21 cellular contexts compared by ENCODE assay signal in genomic region chr13:113979791-113980471, GRCh38. TPM values are rescaled to one million over a fixed set of nuclear protein-coding genes. Genes with fewer than 3 reads are reported as not detected.
DNase-seq lines count a peak whose midpoint lies in the region; ATAC-seq, FAIRE-seq and TF ChIP-seq lines count a peak whose summit lies in the region.
"Had no signal": no experiment of that assay in that cellular context is flagged by ENCODE, and none has a peak within 500 bp of the region (broad histone marks: within the 10 kb centered on the region; RNA-seq: fewer than 3 reads in every experiment).

No MANE protein-coding gene starts in this region.

- SMC1A ChIA-PET in GM12878 (lab: Charles Lee; ENCODE audit: uncharacterized antibody, unreplicated experiment): no interaction called here

- H3K9ac ChIP-seq in GM12878 (ENCODE audit: control insufficient read depth, insufficient read depth, low read length): no peak overlapping the region
- H3K9ac ChIP-seq: parathyroid adenoma had no signal

- H3K9me3 Mint-ChIP-seq in activated naive CD8-positive, alpha-beta T cell (ENCODE audit: low read depth): no peaks in the 10 kb centered on the region
- H3K9me3 Mint-ChIP-seq in activated naive CD8-positive, alpha-beta T cell treated with anti-CD3 and anti-CD28 coated beads, Interleukin-2, amount 50 U/mL, for 24 hours: no peaks in the 10 kb centered on the region
- peaks cover 0 to 2% (median 0%) of the 10 kb centered on the region in 9 donors for H3K9me3 Mint-ChIP-seq in naive thymus-derived CD8-positive, alpha-beta T cell

- H3K9me3 ChIP-seq in GM12878 (replicated peaks; ENCODE audit: control insufficient read depth, insufficient read depth, low read length): no peaks in the 10 kb centered on the region
- H3K9me3 ChIP-seq: gastrocnemius medialis, SJCRH30, upper lobe of left lung had no signal

- TF ChIP-seq EP300 in GM12878 (IDR thresholded peaks at IDR 0.05; ENCODE audit: borderline replicate concordance in 1 of 2, control insufficient read depth in 1 of 2, low read depth in 2 of 2, low read length in 2 of 2): no peak

- BruUV-seq in GM12878 (replicated peaks; lab: Mats Ljungman, UMichigan): no TSS peak

- no peak overlapping the region for H3K4me2 ChIP-seq in GM12878 (ENCODE audit: control insufficient read depth, insufficient read depth)

- no peaks in the 10 kb centered on the region for H3K27me3 Mint-ChIP-seq in activated naive CD8-positive, alpha-beta T cell
- no peaks in the 10 kb centered on the region for H3K27me3 Mint-ChIP-seq in activated naive CD8-positive, alpha-beta T cell treated with anti-CD3 and anti-CD28 coated beads, Interleukin-2, amount 50 U/mL, for 24 hours
- no peaks in the 10 kb centered on the region for H3K27me3 Mint-ChIP-seq in naive thymus-derived CD8-positive, alpha-beta T cell

- H4K20me1 ChIP-seq in GM12878 (ENCODE audit: control insufficient read depth, insufficient read depth): no peaks in the 10 kb centered on the region

- WGBS in GM12878 (ENCODE audit: insufficient coverage, insufficient replicate concordance, low lambda C conversion rate, missing lambda C conversion rate): 82% methylated on average over 20 of the region's 20 CpGs
- WGBS in lower leg skin, 2 donors: 90 to 91% methylated on average over 20 of the region's 20 CpGs

- CTCF ChIA-PET in GM12878 (lab: Yijun Ruan, JAX): no interaction called here

- H2AFZ ChIP-seq in GM12878 (ENCODE audit: control insufficient read depth, low read depth, low read length): no peak overlapping the region
- H2AFZ ChIP-seq: parathyroid adenoma had no signal

- H3K4me3 Mint-ChIP-seq in activated naive CD8-positive, alpha-beta T cell: no peak overlapping the region
- no peak overlapping the region for H3K4me3 Mint-ChIP-seq in activated naive CD8-positive, alpha-beta T cell treated with anti-CD3 and anti-CD28 coated beads, Interleukin-2, amount 50 U/mL, for 24 hours
- H3K4me3 Mint-ChIP-seq in naive thymus-derived CD8-positive, alpha-beta T cell: peak overlapping the region in 3 of 10 donors; percentile 48 to 80 (median 59)

- H3K4me1 ChIP-seq in GM12878 (ENCODE audit: control insufficient read depth, insufficient read depth, low read length): no peaks in the 10 kb centered on the region
- H3K4me1 ChIP-seq: SJCRH30 had no signal

- no peak overlapping the region for H3K27ac ChIP-seq in GM12878 (ENCODE audit: control insufficient read depth, insufficient read depth)
- H3K27ac ChIP-seq: parathyroid adenoma, SJCRH30 had no signal

- in situ Hi-C loops in GM12878 (cut with MboI): no loop called here

- DNase-seq in activated naive CD8-positive, alpha-beta T cell treated with anti-CD3 and anti-CD28 coated beads, Interleukin-2, amount 50 U/mL, for 24 hours: no peak
- DNase-seq in GM12878 (ENCODE audit: low read depth, low spot score) (no peak), urothelium cell line (ENCODE audit: low spot score) (no peak), globus pallidus (ENCODE audit: low spot score) (no peak), lower leg skin (ENCODE audit: low spot score in 2 of 2) (no peak)
- peak in 1 of 10 donors; percentile 32 for DNase-seq in naive thymus-derived CD8-positive, alpha-beta T cell
- DNase-seq: activated CD4-positive, CD25-positive, alpha-beta regulatory T cell treated with anti-CD3 and anti-CD28 coated beads, Interleukin-2, amount 50 U/mL, for 72 hours; activated CD8-positive, alpha-beta memory T cell treated with anti-CD3 and anti-CD28 coated beads, Interleukin-2, amount 50 U/mL, for 4 hours; dermis blood vessel endothelial cell; DND-41; NCI-H2081 treated with DMSO at 0.1 percent for 48 hours; NCI-H510A treated with DMSO at 0.1 percent for 48 hours; SJCRH30; T-helper 9 cell had no signal

- peak overlapping the region; percentile 68 for H3K27ac Mint-ChIP-seq in activated naive CD8-positive, alpha-beta T cell
- no peak overlapping the region for H3K27ac Mint-ChIP-seq in activated naive CD8-positive, alpha-beta T cell treated with anti-CD3 and anti-CD28 coated beads, Interleukin-2, amount 50 U/mL, for 24 hours
- H3K27ac Mint-ChIP-seq in naive thymus-derived CD8-positive, alpha-beta T cell: peak overlapping the region in 7 of 10 donors; percentile 49 to 93 (median 83)

- POLR2A ChIA-PET in GM12878 (lab: Charles Lee): no interaction called here
- POLR2A ChIA-PET in naive thymus-derived CD8-positive, alpha-beta T cell (lab: Charles Lee): interaction anchor here (0.5 to 1.2 kb wide), 2 partner anchors 122 to 129 kb away, joined by 3 to 5 read pairs; no protein-coding TSS in a partner anchor

- RAD21 ChIA-PET in GM12878 (lab: Charles Lee; ENCODE audit: unreplicated experiment): no interaction called here

- H3K79me2 ChIP-seq in GM12878 (ENCODE audit: control insufficient read depth, insufficient read depth, low read length): no peaks in the 10 kb centered on the region
- H3K79me2 ChIP-seq: parathyroid adenoma had no signal

- TF ChIP-seq POLR2A in GM12878 (IDR thresholded peaks at IDR 0.05; ENCODE audit: low read depth, low read length) (peak; percentile 55; the same call in 1 of the 2 replicates), lower leg skin (IDR thresholded peaks at IDR 0.05) (no peak)

- H3K4me1 Mint-ChIP-seq in activated naive CD8-positive, alpha-beta T cell (ENCODE audit: low read depth): peaks cover 2% of the 10 kb centered on the region
- no peaks in the 10 kb centered on the region for H3K4me1 Mint-ChIP-seq in activated naive CD8-positive, alpha-beta T cell treated with anti-CD3 and anti-CD28 coated beads, Interleukin-2, amount 50 U/mL, for 24 hours
- H3K4me1 Mint-ChIP-seq in naive thymus-derived CD8-positive, alpha-beta T cell: peaks cover 0 to 10% (median 8%) of the 10 kb centered on the region in 4 donors

- no peaks in the 10 kb centered on the region for H3K36me3 ChIP-seq in GM12878 (ENCODE audit: control insufficient read depth in 2 of 2, insufficient read depth in 2 of 2, low read length in 1 of 2)
- H3K36me3 ChIP-seq: SJCRH30 had no signal

- FAIRE-seq in GM12878 (lab: Jason Lieb, UNC): no peak
- FAIRE-seq in urothelium cell line (lab: Jason Lieb, UNC): peak; percentile 99

- ATAC-seq in activated naive CD8-positive, alpha-beta T cell treated with anti-CD3 and anti-CD28 coated beads, Interleukin-2, amount 50 U/mL, for 24 hours: no peak
- ATAC-seq in GM12878: no peak; the same call in 2 of the 3 replicates
- peak; percentile 21 to 22 for ATAC-seq in naive thymus-derived CD8-positive, alpha-beta T cell
- ATAC-seq in HG03139 (IDR thresholded peaks at IDR 0.05; ENCODE audit: unreplicated experiment): no peak

- no peak overlapping the region for H3K4me3 ChIP-seq in GM12878
- no peak overlapping the region for H3K4me3 ChIP-seq in lower leg skin (ENCODE audit: low read depth, poor library complexity, severe bottlenecking)
- H3K4me3 ChIP-seq: gastrocnemius medialis, SJCRH30, upper lobe of left lung had no signal

- TF ChIP-seq CTCF in GM12878 (IDR thresholded peaks at IDR 0.05 in 2 of 3, conservative IDR thresholded peaks at IDR 0.05 in 1 of 3; ENCODE audit: control insufficient read depth in 2 of 3, extremely low read depth in 1 of 3, insufficient read depth in 1 of 3, low read depth in 3 of 3, low read length in 3 of 3): no peak
- no peak for TF ChIP-seq CTCF in lower leg skin (IDR thresholded peaks at IDR 0.05)

- no peak for TF ChIP-seq RAD21 in GM12878 (IDR thresholded peaks at IDR 0.05; ENCODE audit: insufficient read depth, low read depth, low read length)

- peaks cover 7% of the 10 kb centered on the region for H3K36me3 Mint-ChIP-seq in activated naive CD8-positive, alpha-beta T cell
- peaks cover 17% of the 10 kb centered on the region for H3K36me3 Mint-ChIP-seq in activated naive CD8-positive, alpha-beta T cell treated with anti-CD3 and anti-CD28 coated beads, Interleukin-2, amount 50 U/mL, for 24 hours (ENCODE audit: low read depth)
- peaks cover 5 to 75% (median 27%) of the 10 kb centered on the region in 3 donors for H3K36me3 Mint-ChIP-seq in naive thymus-derived CD8-positive, alpha-beta T cell

- intact Hi-C loops in GM12878 (cut with micrococcal nuclease; ENCODE audit: unreplicated experiment) (no loop called here), lower leg skin (cut with DNase I; ENCODE audit: low total_unique reads) (no loop called here)

- H3K27me3 ChIP-seq in GM12878 (replicated peaks in 1 of 2; ENCODE audit: control insufficient read depth in 2 of 2, insufficient read depth in 2 of 2, low read length in 1 of 2): no peaks in the 10 kb centered on the region
- H3K27me3 ChIP-seq: gastrocnemius medialis, SJCRH30, upper lobe of left lung had no signal

TF ChIP-seq in GM12878, 131 proteins besides CTCF, POLR2A, EP300 and RAD21 (continues in another document):
- TF ChIP-seq PAX5 (IDR thresholded peaks at IDR 0.05; ENCODE audit: borderline replicate concordance, low read depth, low read length) (no peak), CBX3 (IDR thresholded peaks at IDR 0.05; ENCODE audit: borderline replicate concordance, low read depth) (no peak), ZNF622 (IDR thresholded peaks at IDR 0.05) (no peak), ETV6 (conservative IDR thresholded peaks at IDR 0.05 in 1 of 2, IDR thresholded peaks at IDR 0.05 in 1 of 2; ENCODE audit: borderline replicate concordance in 1 of 2, low read depth in 1 of 2) (no peak), JUND (IDR thresholded peaks at IDR 0.05; ENCODE audit: low read depth, low read length) (no peak)

RNA-seq across cellular contexts. Expression of gene C13orf46, which starts 6.1 kb away (rescaled TPM):
- 0.20 and 0.21 TPM in 2 replicates for total RNA-seq in GM12878 (2013; cell fraction: nucleolus; rRNA removed)
- total RNA-seq in GM12878 (2014; rRNA removed) (not detected in 2 replicates), GM12878 (2014; rRNA removed; fragmentation: Illumina TruSeq; extraction: Trizol) (not detected in 2 replicates), GM12878 (2021) (0.08 and 0.18 TPM in 2 replicates), lower leg skin (1 to 10 TPM in 1 of 4 donors, under 1 TPM in 2, not detected in 1; 0.13 to 1.4 (median 0.13) TPM)
- not detected for polyA plus RNA-seq in GM12878 (2011; ENCODE audit: low read depth)
- polyA plus RNA-seq in GM12878 (2011; rRNA removed) (0.04 TPM in 1 of 2 replicates, not detected in the other), GM12878 (2014; fragmentation: Illumina TruSeq; extraction: Trizol) (0.13 TPM in 1 of 2 replicates, not detected in the other), GM12878 (2014; fragmentation: Nextera tagmentation; extraction: Ambion mirVana) (not detected), GM12878 (2014; rRNA removed) (0.01 and 0.18 TPM in 2 replicates), GM12878 (2016; fragmentation: Nextera tagmentation; extraction: Ambion mirVana) (not detected)
- polyA plus RNA-seq in GM12878 (2011; cell fraction: cytosol; rRNA removed): 0.03 and 0.06 TPM in 2 replicates
- 0.55 and 0.61 TPM in 2 replicates for polyA plus RNA-seq in GM12878 (2011; cell fraction: nucleus; rRNA removed)
- 0.03 and 0.07 TPM in 2 replicates for polyA plus RNA-seq in GM12878 (2012)
- 0.31 and 0.37 TPM in 2 replicates for polyA minus RNA-seq in GM12878 (2011; rRNA and poly(A)+ RNA removed)
- not detected in 2 replicates for polyA minus RNA-seq in GM12878 (2011; cell fraction: cytosol; rRNA and poly(A)+ RNA removed)
- 0.24 and 0.48 TPM in 2 replicates for polyA minus RNA-seq in GM12878 (2011; cell fraction: nucleus; rRNA and poly(A)+ RNA removed)
- 10 to 100 TPM; 15.6 to 16.2 TPM for total RNA-seq in naive thymus-derived CD8-positive, alpha-beta T cell
- 1 to 10 TPM in 1 of 3 donors, under 1 TPM in 2; 0.43 to 1.8 (median 0.67) TPM for polyA plus RNA-seq in naive thymus-derived CD8-positive, alpha-beta T cell
- total RNA-seq: epithelial cell of proximal tubule, myocyte had no signal

Comparison
In these comparisons a context has a peak if more than half of its experiments do, and no peak if none do; other contexts are left out.
1. ATAC-seq: peak in naive thymus-derived CD8-positive, alpha-beta T cell (2 of 2); none in activated naive CD8-positive, alpha-beta T cell treated with anti-CD3 and anti-CD28 coated beads, Interleukin-2, amount 50 U/mL, for 24 hours (single experiment), GM12878 (single experiment) and HG03139 (single experiment).
2. RNA of gene C13orf46, which starts 6.1 kb away (total RNA-seq): 15.6 to 16.2 TPM in naive thymus-derived CD8-positive, alpha-beta T cell; 0.13 to 1.4 TPM in lower leg skin and 0.08 to 0.21 TPM in GM12878; every median in the first group is over 4 times any median in the second.